In the genomic region with DNA sequence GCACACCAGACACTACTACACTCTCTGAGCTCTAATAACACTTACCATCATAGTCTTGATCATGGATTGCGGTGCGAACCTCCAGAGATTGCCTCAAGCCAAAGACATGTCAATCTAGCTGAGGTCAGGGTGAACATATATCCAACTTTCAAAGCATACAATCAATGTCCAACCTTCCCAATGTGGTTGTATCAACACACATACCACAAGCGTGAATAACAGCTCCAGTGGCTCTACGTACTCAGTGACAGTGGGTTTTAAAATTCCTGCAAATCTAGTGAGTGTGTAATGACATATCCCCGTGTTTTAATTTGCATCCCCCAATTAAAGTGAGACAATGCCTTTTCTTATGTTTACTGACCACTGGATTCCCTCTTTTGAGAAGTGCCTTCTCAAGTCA, we compare ENCODE assay signal across 2 cellular contexts.
TF ChIP-seq lines count a peak whose summit lies in the region.

No MANE protein-coding gene starts in this region.

TF ChIP-seq in IMR-90, 13 proteins besides CTCF, POLR2A, EP300 and RAD21:
- TF ChIP-seq RFX5 (IDR thresholded peaks at IDR 0.05; ENCODE audit: low read depth, low read length) (no peak), RCOR1 (IDR thresholded peaks at IDR 0.05; ENCODE audit: insufficient replicate concordance, low read length) (no peak), NFE2L2 (IDR thresholded peaks at IDR 0.05; ENCODE audit: low read depth, low read length) (no peak), CEBPB (IDR thresholded peaks at IDR 0.05; ENCODE audit: low read depth, low read length) (no peak), BHLHE40 (IDR thresholded peaks at IDR 0.05; ENCODE audit: low read depth, low read length) (no peak), FOS (IDR thresholded peaks at IDR 0.05; ENCODE audit: low read depth, low read length) (no peak), MAFK (IDR thresholded peaks at IDR 0.05; ENCODE audit: low read depth, low read length) (no peak), MXI1 (IDR thresholded peaks at IDR 0.05; ENCODE audit: borderline replicate concordance, low read depth, low read length) (no peak), MAZ (IDR thresholded peaks at IDR 0.05; ENCODE audit: borderline replicate concordance, low read depth, low read length) (no peak), CHD1 (IDR thresholded peaks at IDR 0.05; ENCODE audit: low read depth, low read length) (no peak), SMC3 (IDR thresholded peaks at IDR 0.05; ENCODE audit: low read depth, low read length) (no peak)
- TF ChIP-seq, protein P1, sequence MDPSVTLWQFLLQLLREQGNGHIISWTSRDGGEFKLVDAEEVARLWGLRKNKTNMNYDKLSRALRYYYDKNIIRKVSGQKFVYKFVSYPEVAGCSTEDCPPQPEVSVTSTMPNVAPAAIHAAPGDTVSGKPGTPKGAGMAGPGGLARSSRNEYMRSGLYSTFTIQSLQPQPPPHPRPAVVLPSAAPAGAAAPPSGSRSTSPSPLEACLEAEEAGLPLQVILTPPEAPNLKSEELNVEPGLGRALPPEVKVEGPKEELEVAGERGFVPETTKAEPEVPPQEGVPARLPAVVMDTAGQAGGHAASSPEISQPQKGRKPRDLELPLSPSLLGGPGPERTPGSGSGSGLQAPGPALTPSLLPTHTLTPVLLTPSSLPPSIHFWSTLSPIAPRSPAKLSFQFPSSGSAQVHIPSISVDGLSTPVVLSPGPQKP (IDR thresholded peaks at IDR 0.05; ENCODE audit: borderline replicate concordance, low read depth, low read length), result no peak
- TF ChIP-seq, protein P2, sequence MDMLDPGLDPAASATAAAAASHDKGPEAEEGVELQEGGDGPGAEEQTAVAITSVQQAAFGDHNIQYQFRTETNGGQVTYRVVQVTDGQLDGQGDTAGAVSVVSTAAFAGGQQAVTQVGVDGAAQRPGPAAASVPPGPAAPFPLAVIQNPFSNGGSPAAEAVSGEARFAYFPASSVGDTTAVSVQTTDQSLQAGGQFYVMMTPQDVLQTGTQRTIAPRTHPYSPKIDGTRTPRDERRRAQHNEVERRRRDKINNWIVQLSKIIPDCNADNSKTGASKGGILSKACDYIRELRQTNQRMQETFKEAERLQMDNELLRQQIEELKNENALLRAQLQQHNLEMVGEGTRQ (IDR thresholded peaks at IDR 0.05; ENCODE audit: low read depth, low read length), result no peak

TF ChIP-seq in SK-N-SH, 30 proteins besides CTCF, POLR2A, EP300 and RAD21:
- TF ChIP-seq SMC3 (IDR thresholded peaks at IDR 0.05; ENCODE audit: low read depth, low read length), result no peak
- TF ChIP-seq, protein P3, sequence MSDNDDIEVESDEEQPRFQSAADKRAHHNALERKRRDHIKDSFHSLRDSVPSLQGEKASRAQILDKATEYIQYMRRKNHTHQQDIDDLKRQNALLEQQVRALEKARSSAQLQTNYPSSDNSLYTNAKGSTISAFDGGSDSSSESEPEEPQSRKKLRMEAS (IDR thresholded peaks at IDR 0.05; ENCODE audit: low read depth), result no peak
- TF ChIP-seq CHD2 (IDR thresholded peaks at IDR 0.05; ENCODE audit: low read length, partially characterized antibody), result no peak
- TF ChIP-seq TCF12 (IDR thresholded peaks at IDR 0.05), result no peak
- no peak for TF ChIP-seq GABPA (IDR thresholded peaks at IDR 0.05; ENCODE audit: low read depth)
- TF ChIP-seq RCOR1 (IDR thresholded peaks at IDR 0.05; ENCODE audit: low read length), result no peak
- no peak for TF ChIP-seq TEAD4 (IDR thresholded peaks at IDR 0.05; ENCODE audit: borderline replicate concordance, insufficient read depth)
- TF ChIP-seq GATA2 (CRISPR knock-in tag; IDR thresholded peaks at IDR 0.05), result no peak
- no peak for TF ChIP-seq ELF1 (IDR thresholded peaks at IDR 0.05)
- no peak for TF ChIP-seq SIN3A (IDR thresholded peaks at IDR 0.05; ENCODE audit: borderline replicate concordance, low read depth, low read length)
- no peak for TF ChIP-seq EZH2phosphoT487 (IDR thresholded peaks at IDR 0.05; ENCODE audit: borderline replicate concordance, low read depth)
